ENCODE assay signal across 34 cellular contexts in genomic region chr1:110561631-110562030, GRCh38. TPM values are rescaled to one million over a fixed set of nuclear protein-coding genes. Genes with fewer than 3 reads are reported as not detected.
"Had no signal": no experiment of that assay in that cellular context is flagged by ENCODE, and none has a peak within 500 bp of the region (broad histone marks: within the 10 kb centered on the region; RNA-seq: fewer than 3 reads in every experiment).

No MANE protein-coding gene starts in this region.

- H3K36me3 ChIP-seq: heart right ventricle, left lung, lower lobe of right lung, neural progenitor cell, ovary, stomach, suprapubic skin, thoracic aorta, tibial artery, uterus had no signal

- H3K27ac ChIP-seq: heart right ventricle, hepatocyte, left lung, lower lobe of right lung, neural progenitor cell, ovary, skin epidermis, stomach, suprapubic skin, thoracic aorta, tibial artery, uterus had no signal

- H3K79me2 ChIP-seq: hepatocyte had no signal

- H3K4me1 ChIP-seq: left lung, lower lobe of right lung, stomach, suprapubic skin, uterus had no signal

- DNase-seq: heart right ventricle; kidney glomerular epithelial cell; left cardiac atrium; left lung; lower lobe of right lung; mammary epithelial cell; mesenchymal stem cell; naive thymus-derived CD8-positive, alpha-beta T cell; ovary; right cardiac atrium; stimulated activated CD4-positive, alpha-beta T cell treated with anti-CD3 and anti-CD28 coated beads, Interleukin-12 subunit alpha, Interleukin-12 subunit beta, amount 100 ng/mL, for 4 hours; stimulated activated CD4-positive, alpha-beta T cell treated with anti-CD3 and anti-CD28 coated beads, Interleukin-15, amount 100 ng/mL, for 24 hours; stimulated activated CD4-positive, alpha-beta T cell treated with anti-CD3 and anti-CD28 coated beads, Interleukin-2, amount 100 ng/mL, for 24 hours; stimulated activated CD4-positive, alpha-beta T cell treated with anti-CD3 and anti-CD28 coated beads, Interleukin-4, amount 100 ng/mL, for 1 hour; stimulated activated naive B cell treated with anti-CD40 and anti-IgM and Interleukin-4, amounts not matched to agents 10 μg/mL and 1 μg/mL and 100 μg/mL, for 72 hours; stimulated activated naive CD8-positive, alpha-beta T cell treated with anti-CD3 and anti-CD28 coated beads, Interleukin-15, Interleukin-2, amounts not matched to agents 100 U/mL and 50 U/mL, for 24 hours; stomach; tibial artery; trophoblast cell; uterus had no signal

- ATAC-seq: heart right ventricle; left cardiac atrium; left lung; lower lobe of right lung; naive thymus-derived CD8-positive, alpha-beta T cell; right cardiac atrium; sciatic nerve; stimulated activated naive B cell treated with anti-CD40 and anti-IgM and Interleukin-4, amounts not matched to agents 10 μg/mL and 1 μg/mL and 100 μg/mL, for 72 hours; stimulated activated naive CD8-positive, alpha-beta T cell treated with anti-CD3 and anti-CD28 coated beads, Interleukin-15, Interleukin-2, amounts not matched to agents 100 U/mL and 50 U/mL, for 24 hours had no signal

- H3K9me3 ChIP-seq: heart right ventricle, left lung, lower lobe of right lung, ovary, stomach, suprapubic skin, thoracic aorta, tibial artery, uterus had no signal

- H3K4me2 ChIP-seq: hepatocyte, neural progenitor cell had no signal

- H3K36me3 Mint-ChIP-seq: naive thymus-derived CD8-positive, alpha-beta T cell; neural progenitor cell; stimulated activated naive B cell treated with anti-CD40 and anti-IgM and Interleukin-4, amounts not matched to agents 10 μg/mL and 1 μg/mL and 100 μg/mL, for 72 hours had no signal

- H3K27ac Mint-ChIP-seq: naive thymus-derived CD8-positive, alpha-beta T cell; nephron; neural progenitor cell; progenitor cell of endocrine pancreas; stimulated activated naive B cell treated with anti-CD40 and anti-IgM and Interleukin-4, amounts not matched to agents 10 μg/mL and 1 μg/mL and 100 μg/mL, for 72 hours had no signal

- H3K4me3 Mint-ChIP-seq: naive thymus-derived CD8-positive, alpha-beta T cell; nephron; neural progenitor cell; stimulated activated naive B cell treated with anti-CD40 and anti-IgM and Interleukin-4, amounts not matched to agents 10 μg/mL and 1 μg/mL and 100 μg/mL, for 72 hours had no signal

- H3K9ac ChIP-seq: neural progenitor cell had no signal

- H3K4me1 Mint-ChIP-seq: naive thymus-derived CD8-positive, alpha-beta T cell; nephron; stimulated activated naive B cell treated with anti-CD40 and anti-IgM and Interleukin-4, amounts not matched to agents 10 μg/mL and 1 μg/mL and 100 μg/mL, for 72 hours had no signal

- H3K4me3 ChIP-seq: heart right ventricle, hepatocyte, left lung, lower lobe of right lung, neural progenitor cell, ovary, skin epidermis, stomach, suprapubic skin, thoracic aorta, tibial artery, uterus had no signal

- H2AFZ ChIP-seq: hepatocyte, neural progenitor cell had no signal

- H3K27me3 ChIP-seq: ovary, tibial artery, uterus had no signal

- H3K9me3 Mint-ChIP-seq: naive thymus-derived CD8-positive, alpha-beta T cell; nephron; neural progenitor cell; stimulated activated naive B cell treated with anti-CD40 and anti-IgM and Interleukin-4, amounts not matched to agents 10 μg/mL and 1 μg/mL and 100 μg/mL, for 72 hours had no signal

RNA-seq across cellular contexts. Expression of gene KCNA10, which starts 42.7 kb away (rescaled TPM):
- total RNA-seq: heart right ventricle; hepatocyte; left cardiac atrium; left lung; liver; lower lobe of right lung; mammary epithelial cell; mucosa of gallbladder; naive thymus-derived CD8-positive, alpha-beta T cell; omental fat pad; ovary; progenitor cell of endocrine pancreas; pulmonary artery endothelial cell; renal cortical epithelial cell; right cardiac atrium; sciatic nerve; suprapubic skin; thoracic aorta; ureter; uterus had no signal

RNA-seq across cellular contexts. Expression of gene KCNA2, which starts 44.5 kb away (rescaled TPM):
- total RNA-seq: pulmonary artery endothelial cell, renal cortical epithelial cell had no signal
